ENCODE assay signal across 8 cellular contexts in genomic region chr22:35352214-35353111, GRCh38. TPM values are rescaled to one million over a fixed set of nuclear protein-coding genes. Genes with fewer than 3 reads are reported as not detected.
A peak's percentile ranks its signal among the peaks of the same experiment; 100 is the strongest.
DNase-seq lines count a peak whose midpoint lies in the region; ATAC-seq and TF ChIP-seq lines count a peak whose summit lies in the region.

No MANE protein-coding gene starts in this region.

- ATAC-seq in GM19463 (IDR thresholded peaks at IDR 0.05; ENCODE audit: unreplicated experiment) (peak; percentile 63), HG03521 (IDR thresholded peaks at IDR 0.05; ENCODE audit: unreplicated experiment) (no peak)

- no peaks in the 10 kb centered on the region for H3K9me3 Mint-ChIP-seq in activated naive CD8-positive, alpha-beta T cell treated with anti-CD3 and anti-CD28 coated beads for 36 hours

- peak; percentile 6 for TF ChIP-seq CTCF in AG04449 (IDR thresholded peaks at IDR 0.05; ENCODE audit: insufficient read depth, low read length, missing control alignments)

- peak overlapping the region; percentile 85 for H3K27ac Mint-ChIP-seq in activated naive CD8-positive, alpha-beta T cell treated with anti-CD3 and anti-CD28 coated beads for 36 hours

- no peak overlapping the region for H3K4me3 ChIP-seq in AG04449 (ENCODE audit: low read depth, low read length)

- H3K4me1 Mint-ChIP-seq in activated naive CD8-positive, alpha-beta T cell treated with anti-CD3 and anti-CD28 coated beads for 36 hours = peaks cover 27% of the 10 kb centered on the region

- DNase-seq in AG04449 (ENCODE audit: low read depth, low spot score) (no peak), RKO (ENCODE audit: low spot score) (peak; percentile 64), kidney tubule cell (ENCODE audit: low spot score) (peak; percentile 75)
- peak; percentile 76 for DNase-seq in activated naive CD8-positive, alpha-beta T cell treated with anti-CD3 and anti-CD28 coated beads for 36 hours
- DNase-seq in stimulated activated CD4-positive, alpha-beta T cell treated with anti-CD3 and anti-CD28 coated beads, Interleukin-4, amount 100 ng/mL, for 4 hours = peak; percentile 44 to 50
- DNase-seq in effector CD8-positive, alpha-beta T cell (lab: John Stamatoyannopoulos, UW) = no peak

- POLR2A ChIA-PET in AG04449 (lab: Yijun Ruan, JAX) = interaction anchor here (1.5 kb wide), 1 partner anchor 24 kb away, joined by 3 read pairs; no protein-coding TSS in a partner anchor

- peaks cover 16% of the 10 kb centered on the region for H3K27me3 Mint-ChIP-seq in activated naive CD8-positive, alpha-beta T cell treated with anti-CD3 and anti-CD28 coated beads for 36 hours

- CTCF ChIA-PET in AG04449 (lab: Yijun Ruan, JAX) = interaction anchor here (1.1 to 4.5 kb wide), 5 partner anchors 10 to 285 kb away, joined by 3 to 45 read pairs (median 5); no protein-coding TSS in a partner anchor

- H3K4me3 Mint-ChIP-seq in activated naive CD8-positive, alpha-beta T cell treated with anti-CD3 and anti-CD28 coated beads for 36 hours = peak overlapping the region; percentile 65

- no peaks in the 10 kb centered on the region for H3K36me3 Mint-ChIP-seq in activated naive CD8-positive, alpha-beta T cell treated with anti-CD3 and anti-CD28 coated beads for 36 hours

RNA-seq across cellular contexts. Expression of gene HMOX1, which starts 28.4 kb away (rescaled TPM):
- under 1 TPM; 0.26 to 0.39 TPM for total RNA-seq in activated naive CD8-positive, alpha-beta T cell treated with anti-CD3 and anti-CD28 coated beads for 36 hours

RNA-seq across cellular contexts. Expression of gene MCM5, which starts 47.5 kb away (rescaled TPM):
- 100 to 1,000 TPM; 342 to 348 TPM for total RNA-seq in activated naive CD8-positive, alpha-beta T cell treated with anti-CD3 and anti-CD28 coated beads for 36 hours

RNA-seq across cellular contexts. Expression of gene TOM1, which starts 52.8 kb away (rescaled TPM):
- 10 to 100 TPM; 13.9 to 14.5 TPM for total RNA-seq in activated naive CD8-positive, alpha-beta T cell treated with anti-CD3 and anti-CD28 coated beads for 36 hours

Comparison
In these comparisons a context has a peak if more than half of its experiments do, and no peak if none do; other contexts are left out.
1. DNase-seq: peak in RKO (single experiment), activated naive CD8-positive, alpha-beta T cell treated with anti-CD3 and anti-CD28 coated beads for 36 hours (single experiment), kidney tubule cell (single experiment) and stimulated activated CD4-positive, alpha-beta T cell treated with anti-CD3 and anti-CD28 coated beads, Interleukin-4, amount 100 ng/mL, for 4 hours (2 of 2); none in AG04449 (single experiment) and effector CD8-positive, alpha-beta T cell (single experiment).